13 cellular contexts compared by ENCODE assay signal in the genomic region with DNA sequence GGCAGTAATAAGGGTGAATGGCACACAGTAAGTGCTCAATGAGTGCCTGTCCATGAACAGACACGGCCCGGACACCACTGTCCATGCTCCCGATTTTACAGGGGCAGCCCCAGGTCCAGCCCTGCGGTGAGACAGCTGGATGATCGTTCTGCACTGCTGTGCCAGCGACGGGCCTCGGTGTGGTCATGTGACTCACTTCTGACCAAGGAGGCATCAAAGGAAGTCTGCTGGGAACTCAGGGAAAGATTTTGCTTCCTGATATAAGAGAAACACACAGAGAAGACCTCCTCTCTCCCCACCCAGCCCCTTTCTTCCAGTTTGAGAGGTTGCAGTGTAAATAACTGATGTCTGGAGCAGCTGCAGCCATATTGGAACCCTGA.
DNase-seq lines count a peak whose midpoint lies in the region; ATAC-seq, FAIRE-seq and TF ChIP-seq lines count a peak whose summit lies in the region.
"Had no signal": no experiment of that assay in that cellular context is flagged by ENCODE, and none has a peak within 500 bp of the region (broad histone marks: within the 10 kb centered on the region; RNA-seq: fewer than 3 reads in every experiment).

No MANE protein-coding gene starts in this region.

- CTCF ChIA-PET in K562 (lab: Yijun Ruan, JAX; ENCODE audit: low intra/inter-chr PET ratio): no interaction called here

- no peaks in the 10 kb centered on the region for H3K9me1 ChIP-seq in K562 (ENCODE audit: control insufficient read depth, insufficient read depth, low read length)

- FAIRE-seq in K562 (lab: Jason Lieb, UNC) (no peak), frontal cortex (lab: Jason Lieb, UNC) (no peak)

- DNase-seq in COLO829 (ENCODE audit: low spot score): peak; percentile 54
- DNase-seq in MG63: peak; percentile 36
- no peak for DNase-seq in K562 (ENCODE audit: extremely low read depth in 1 of 4, low spot score in 3 of 4)
- DNase-seq in left lung: no peak
- no peak for DNase-seq in activated T-cell treated with anti-CD3 and anti-CD28 coated beads, Interleukin-2, amount 50 U/mL, for 1 hour
- no peak for DNase-seq in DMS153 treated with DMSO at 0.1 percent for 48 hours (lab: John Stamatoyannopoulos, UW; ENCODE audit: unreplicated experiment)
- DNase-seq in frontal cortex (ENCODE audit: low spot score in 2 of 2): no peak
- DNase-seq: effector CD8-positive, alpha-beta T cell; NCI-H1092; NCI-H226; psoas muscle; uterus had no signal

- H3K27me3 ChIP-seq in MG63 (no peaks in the 10 kb centered on the region), K562 (ENCODE audit: control insufficient read depth in 2 of 2, insufficient read depth in 2 of 2, low read length in 2 of 2) (no peaks in the 10 kb centered on the region), left lung (no peaks in the 10 kb centered on the region)
- H3K27me3 ChIP-seq: uterus had no signal

- H3K36me3 ChIP-seq in MG63 (no peaks in the 10 kb centered on the region), K562 (ENCODE audit: control insufficient read depth, insufficient read depth, low read length) (no peaks in the 10 kb centered on the region), left lung (no peaks in the 10 kb centered on the region)
- H3K36me3 ChIP-seq: uterus had no signal

- WGBS in K562 (ENCODE audit: insufficient coverage, low coverage, missing lambda C conversion rate): 13% methylated on average over 8 of the region's 8 CpGs

- H3K27ac ChIP-seq in K562 (ENCODE audit: extremely low read depth, low read depth, low read length) (no peak overlapping the region), left lung (no peak overlapping the region)
- H3K27ac ChIP-seq: psoas muscle, uterus had no signal

- peaks cover 9 to 34% of the 10 kb centered on the region in 2 experiments; a peak in 4 of 5 replicates for H3K4me1 ChIP-seq in K562 (replicated peaks in 1 of 2; ENCODE audit: control insufficient read depth in 2 of 2, insufficient read depth in 2 of 2, low read length in 2 of 2)
- H3K4me1 ChIP-seq in left lung: peaks cover 0 to 66% of the 10 kb centered on the region in 2 donors

- H2AFZ ChIP-seq in K562 (ENCODE audit: low read depth, low read length): 0 out of 2 replicates have a peak overlapping the region, but pooled peaks have one; percentile 2

- no peak for TF ChIP-seq POLR2A in K562 (conservative IDR thresholded peaks at IDR 0.05)

- no TSS peak for BruUV-seq in K562 (replicated peaks; lab: Mats Ljungman, UMichigan)

- intact Hi-C loops in K562 (cut with micrococcal nuclease): no loop called here
- intact Hi-C loops in left lung (cut with DNase I): no loop called here

- in situ Hi-C loops in K562 (cut with MboI): no loop called here

- H3K4me3 ChIP-seq in MG63: no peak overlapping the region
- no peak overlapping the region for H3K4me3 ChIP-seq in K562
- H3K4me3 ChIP-seq in left lung: no peak overlapping the region
- H3K4me3 ChIP-seq: psoas muscle, uterus had no signal

- no peak for TF ChIP-seq RAD21 in K562 (CRISPR knock-in tag; conservative IDR thresholded peaks at IDR 0.05 in 1 of 2, IDR thresholded peaks at IDR 0.05 in 1 of 2)

- no peaks in the 10 kb centered on the region for H3K79me2 ChIP-seq in K562 (ENCODE audit: control insufficient read depth, insufficient read depth, low read length)

- no peak for TF ChIP-seq EP300 in K562 (IDR thresholded peaks at IDR 0.05; ENCODE audit: low read length)

- H3K4me2 ChIP-seq in K562 (ENCODE audit: insufficient read depth, low read length): no peak overlapping the region

- no peak overlapping the region for H3K9ac ChIP-seq in K562 (ENCODE audit: insufficient read depth in 1 of 2, low read depth in 2 of 2, low read length in 2 of 2)

- ATAC-seq in K562: no peak
- peak; percentile 23 for ATAC-seq in left lung
- no peak for ATAC-seq in GM19397 (IDR thresholded peaks at IDR 0.05; ENCODE audit: unreplicated experiment)
- ATAC-seq: psoas muscle had no signal

- TF ChIP-seq CTCF in K562 (IDR thresholded peaks at IDR 0.05 in 2 of 3, conservative IDR thresholded peaks at IDR 0.05 in 1 of 3; ENCODE audit: insufficient read depth in 2 of 3, low read depth in 1 of 3, low read length in 3 of 3) (no peak), left lung (IDR thresholded peaks at IDR 0.05) (no peak)

- peaks cover 6% of the 10 kb centered on the region; the same call in 1 of the 2 replicates for H4K20me1 ChIP-seq in K562 (replicated peaks; ENCODE audit: control insufficient read depth, insufficient read depth, low read length)

- POLR2A ChIA-PET in K562 (lab: Yijun Ruan, JAX): no interaction called here

- H3K9me3 ChIP-seq in MG63 (no peaks in the 10 kb centered on the region), K562 (replicated peaks; ENCODE audit: control insufficient read depth, insufficient read depth, low read depth, low read length) (0 out of 2 replicates have a peak, but pooled peaks cover 2% of the 10 kb centered on the region), left lung (peaks cover 0 to 6% of the 10 kb centered on the region in 2 donors)
- H3K9me3 ChIP-seq: psoas muscle, uterus had no signal

TF ChIP-seq in K562, 482 proteins besides CTCF, POLR2A, EP300 and RAD21:
- TF ChIP-seq, protein P1, sequence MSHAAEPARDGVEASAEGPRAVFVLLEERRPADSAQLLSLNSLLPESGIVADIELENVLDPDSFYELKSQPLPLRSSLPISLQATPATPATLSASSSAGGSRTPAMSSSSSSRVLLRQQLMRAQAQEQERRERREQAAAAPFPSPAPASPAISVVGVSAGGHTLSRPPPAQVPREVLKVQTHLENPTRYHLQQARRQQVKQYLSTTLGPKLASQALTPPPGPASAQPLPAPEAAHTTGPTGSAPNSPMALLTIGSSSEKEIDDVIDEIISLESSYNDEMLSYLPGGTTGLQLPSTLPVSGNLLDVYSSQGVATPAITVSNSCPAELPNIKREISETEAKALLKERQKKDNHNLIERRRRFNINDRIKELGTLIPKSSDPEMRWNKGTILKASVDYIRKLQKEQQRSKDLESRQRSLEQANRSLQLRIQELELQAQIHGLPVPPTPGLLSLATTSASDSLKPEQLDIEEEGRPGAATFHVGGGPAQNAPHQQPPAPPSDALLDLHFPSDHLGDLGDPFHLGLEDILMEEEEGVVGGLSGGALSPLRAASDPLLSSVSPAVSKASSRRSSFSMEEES (CRISPR knock-in tag; IDR thresholded peaks at IDR 0.05): peak; percentile 88
- TF ChIP-seq, protein P2, sequence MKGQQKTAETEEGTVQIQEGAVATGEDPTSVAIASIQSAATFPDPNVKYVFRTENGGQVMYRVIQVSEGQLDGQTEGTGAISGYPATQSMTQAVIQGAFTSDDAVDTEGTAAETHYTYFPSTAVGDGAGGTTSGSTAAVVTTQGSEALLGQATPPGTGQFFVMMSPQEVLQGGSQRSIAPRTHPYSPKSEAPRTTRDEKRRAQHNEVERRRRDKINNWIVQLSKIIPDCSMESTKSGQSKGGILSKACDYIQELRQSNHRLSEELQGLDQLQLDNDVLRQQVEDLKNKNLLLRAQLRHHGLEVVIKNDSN (CRISPR knock-in tag; IDR thresholded peaks at IDR 0.05): peak; percentile 65
- no peak for TF ChIP-seq YY1 (IDR thresholded peaks at IDR 0.05; ENCODE audit: borderline replicate concordance in 1 of 3, control insufficient read depth in 1 of 3, extremely low read depth in 1 of 3, insufficient read depth in 3 of 3, insufficient read length in 1 of 3, insufficient replicate concordance in 2 of 3, low read depth in 1 of 3, low read length in 2 of 3)
- TF ChIP-seq, protein P3, sequence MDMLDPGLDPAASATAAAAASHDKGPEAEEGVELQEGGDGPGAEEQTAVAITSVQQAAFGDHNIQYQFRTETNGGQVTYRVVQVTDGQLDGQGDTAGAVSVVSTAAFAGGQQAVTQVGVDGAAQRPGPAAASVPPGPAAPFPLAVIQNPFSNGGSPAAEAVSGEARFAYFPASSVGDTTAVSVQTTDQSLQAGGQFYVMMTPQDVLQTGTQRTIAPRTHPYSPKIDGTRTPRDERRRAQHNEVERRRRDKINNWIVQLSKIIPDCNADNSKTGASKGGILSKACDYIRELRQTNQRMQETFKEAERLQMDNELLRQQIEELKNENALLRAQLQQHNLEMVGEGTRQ (CRISPR knock-in tag; IDR thresholded peaks at IDR 0.05): peak; percentile 70
- peak; percentile 63 for TF ChIP-seq RAD51 (IDR thresholded peaks at IDR 0.05; ENCODE audit: borderline replicate concordance, low read depth)
- no peak for TF ChIP-seq HDAC3 (IDR thresholded peaks at IDR 0.05; ENCODE audit: borderline replicate concordance, partially characterized antibody)
- TF ChIP-seq JUNB (CRISPR knock-in tag; conservative IDR thresholded peaks at IDR 0.05): no peak
- TF ChIP-seq RBM25 (IDR thresholded peaks at IDR 0.05; ENCODE audit: low read depth, low read length, severe bottlenecking): peak; percentile 76
- TF ChIP-seq ZKSCAN8 (CRISPR knock-in tag; IDR thresholded peaks at IDR 0.05): peak; percentile 73; the same call in 1 of the 2 replicates
- no peak for TF ChIP-seq TAF15 (IDR thresholded peaks at IDR 0.05; ENCODE audit: low read depth, low read length)
- peak; percentile 72; the same call in 1 of the 2 replicates for TF ChIP-seq TOE1 (IDR thresholded peaks at IDR 0.05; ENCODE audit: borderline replicate concordance)
- no peak for TF ChIP-seq TOE1 (CRISPR knock-in tag; IDR thresholded peaks at IDR 0.05; ENCODE audit: borderline replicate concordance, low read depth)
- no peak for TF ChIP-seq GTF2E2 (tag; IDR thresholded peaks at IDR 0.05)
- TF ChIP-seq XRCC3 (IDR thresholded peaks at IDR 0.05): no peak
- TF ChIP-seq, protein P4, sequence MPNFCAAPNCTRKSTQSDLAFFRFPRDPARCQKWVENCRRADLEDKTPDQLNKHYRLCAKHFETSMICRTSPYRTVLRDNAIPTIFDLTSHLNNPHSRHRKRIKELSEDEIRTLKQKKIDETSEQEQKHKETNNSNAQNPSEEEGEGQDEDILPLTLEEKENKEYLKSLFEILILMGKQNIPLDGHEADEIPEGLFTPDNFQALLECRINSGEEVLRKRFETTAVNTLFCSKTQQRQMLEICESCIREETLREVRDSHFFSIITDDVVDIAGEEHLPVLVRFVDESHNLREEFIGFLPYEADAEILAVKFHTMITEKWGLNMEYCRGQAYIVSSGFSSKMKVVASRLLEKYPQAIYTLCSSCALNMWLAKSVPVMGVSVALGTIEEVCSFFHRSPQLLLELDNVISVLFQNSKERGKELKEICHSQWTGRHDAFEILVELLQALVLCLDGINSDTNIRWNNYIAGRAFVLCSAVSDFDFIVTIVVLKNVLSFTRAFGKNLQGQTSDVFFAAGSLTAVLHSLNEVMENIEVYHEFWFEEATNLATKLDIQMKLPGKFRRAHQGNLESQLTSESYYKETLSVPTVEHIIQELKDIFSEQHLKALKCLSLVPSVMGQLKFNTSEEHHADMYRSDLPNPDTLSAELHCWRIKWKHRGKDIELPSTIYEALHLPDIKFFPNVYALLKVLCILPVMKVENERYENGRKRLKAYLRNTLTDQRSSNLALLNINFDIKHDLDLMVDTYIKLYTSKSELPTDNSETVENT (CRISPR knock-in tag; IDR thresholded peaks at IDR 0.05): no peak

Comparison
In these comparisons a context has a peak if more than half of its experiments do, and no peak if none do; other contexts are left out.
1. DNase-seq: peak in COLO829 (single experiment) and MG63 (single experiment); none in K562 (0 of 4), left lung (0 of 2), activated T-cell treated with anti-CD3 and anti-CD28 coated beads, Interleukin-2, amount 50 U/mL, for 1 hour (single experiment), DMS153 treated with DMSO at 0.1 percent for 48 hours (single experiment) and frontal cortex (0 of 2).